12 cellular contexts compared by ENCODE assay signal in genomic region chr12:131736807-131737484, GRCh38. TPM values are rescaled to one million over a fixed set of nuclear protein-coding genes. Genes with fewer than 3 reads are reported as not detected.
DNase-seq lines count a peak whose midpoint lies in the region; ATAC-seq and TF ChIP-seq lines count a peak whose summit lies in the region.
"Had no signal": no experiment of that assay in that cellular context is flagged by ENCODE, and none has a peak within 500 bp of the region (broad histone marks: within the 10 kb centered on the region; RNA-seq: fewer than 3 reads in every experiment).

No MANE protein-coding gene starts in this region.

- H3K27me3 Mint-ChIP-seq in activated T-cell treated with anti-CD3 and anti-CD28 coated beads, Interleukin-2, amount 50 U/mL, for 24 hours = no peaks in the 10 kb centered on the region
- no peaks in the 10 kb centered on the region for H3K27me3 Mint-ChIP-seq in brain

- ATAC-seq in GM19351 (IDR thresholded peaks at IDR 0.05; ENCODE audit: unreplicated experiment) (no peak), HG02623 (IDR thresholded peaks at IDR 0.05; ENCODE audit: unreplicated experiment) (no peak)
- ATAC-seq: activated CD8-positive, alpha-beta T cell treated with anti-CD3 and anti-CD28 coated beads, Interleukin-2, amount 10 ng/mL, durations not matched to agents 7 days and 5 days had no signal

- peak; percentile 14 for DNase-seq in activated T-cell treated with anti-CD3 and anti-CD28 coated beads, Interleukin-2, amount 50 U/mL, for 24 hours
- no peak for DNase-seq in activated T-cell treated with anti-CD3 and anti-CD28 coated beads, Interleukin-2, amount 50 U/mL, for 1 hour
- DNase-seq in iris pigment epithelial cell (ENCODE audit: low read depth) = peak; percentile 81
- peak; percentile 60 for DNase-seq in ureter (ENCODE audit: low spot score)
- DNase-seq in amniotic stem cell (lab: John Stamatoyannopoulos, UW) = no peak
- DNase-seq: activated CD8-positive, alpha-beta T cell treated with anti-CD3 and anti-CD28 coated beads, Interleukin-2, amount 10 ng/mL, durations not matched to agents 7 days and 5 days; KBM-7; left ventricle myocardium inferior; OCI-M1 had no signal

- no peaks in the 10 kb centered on the region for H3K9me3 Mint-ChIP-seq in activated T-cell treated with anti-CD3 and anti-CD28 coated beads, Interleukin-2, amount 50 U/mL, for 24 hours
- peaks cover 0 to 4% (median 3%) of the 10 kb centered on the region in 5 experiments for H3K9me3 Mint-ChIP-seq in brain

- H3K4me1 Mint-ChIP-seq in activated T-cell treated with anti-CD3 and anti-CD28 coated beads, Interleukin-2, amount 50 U/mL, for 24 hours (ENCODE audit: low read depth) = peaks cover 2% of the 10 kb centered on the region
- H3K4me1 Mint-ChIP-seq in brain = peaks cover 10% of the 10 kb centered on the region

- peaks cover 90% of the 10 kb centered on the region for H3K36me3 Mint-ChIP-seq in activated T-cell treated with anti-CD3 and anti-CD28 coated beads, Interleukin-2, amount 50 U/mL, for 24 hours (ENCODE audit: low read depth)
- peaks cover 61% of the 10 kb centered on the region for H3K36me3 Mint-ChIP-seq in brain

- H3K4me3 Mint-ChIP-seq in activated T-cell treated with anti-CD3 and anti-CD28 coated beads, Interleukin-2, amount 50 U/mL, for 24 hours = no peak overlapping the region
- no peak overlapping the region for H3K4me3 Mint-ChIP-seq in brain
- H3K4me3 Mint-ChIP-seq: activated CD8-positive, alpha-beta T cell treated with anti-CD3 and anti-CD28 coated beads, Interleukin-2, amount 10 ng/mL, durations not matched to agents 7 days and 5 days had no signal

- no peak for TF ChIP-seq CTCF in brain (conservative IDR thresholded peaks at IDR 0.05)

- H3K27ac Mint-ChIP-seq in activated T-cell treated with anti-CD3 and anti-CD28 coated beads, Interleukin-2, amount 50 U/mL, for 24 hours = peak overlapping the region; percentile 26
- peak overlapping the region in 3 of 5 experiments; percentile 17 to 54 (median 52) for H3K27ac Mint-ChIP-seq in brain
- H3K27ac Mint-ChIP-seq: activated CD8-positive, alpha-beta T cell treated with anti-CD3 and anti-CD28 coated beads, Interleukin-2, amount 10 ng/mL, durations not matched to agents 7 days and 5 days had no signal

RNA-seq across cellular contexts. Expression of gene SFSWAP, which starts 26.1 kb away (rescaled TPM):
- 24.9 TPM for polyA plus RNA-seq in brain (ENCODE audit: insufficient read depth, low read depth, low replicate concordance)
- total RNA-seq in ureter = 59.8 TPM

Comparison
In these comparisons a context has a peak if more than half of its experiments do, and no peak if none do; other contexts are left out.
1. DNase-seq: peak in activated T-cell treated with anti-CD3 and anti-CD28 coated beads, Interleukin-2, amount 50 U/mL, for 24 hours (single experiment), iris pigment epithelial cell (single experiment) and ureter (single experiment); none in activated T-cell treated with anti-CD3 and anti-CD28 coated beads, Interleukin-2, amount 50 U/mL, for 1 hour (single experiment) and amniotic stem cell (single experiment).